Comparison of ENCODE assay signal across 8 cellular contexts in genomic region chr1:161131721-161132409, GRCh38. TPM values are rescaled to one million over a fixed set of nuclear protein-coding genes. Genes with fewer than 3 reads are reported as not detected.
DNase-seq lines count a peak whose midpoint lies in the region; TF ChIP-seq lines count a peak whose summit lies in the region.

No MANE protein-coding gene starts in this region.

- H3K4me3 ChIP-seq in A673 (ENCODE audit: low read depth, low read length, poor library complexity, severe bottlenecking) = peak overlapping the region; percentile 98
- peak overlapping the region; percentile 74 for H3K4me3 ChIP-seq in H7 (ENCODE audit: insufficient read depth, low read depth, low read length)
- H3K4me3 ChIP-seq in WI38 (ENCODE audit: low read depth, low read length) = peak overlapping the region; percentile 69
- H3K4me3 ChIP-seq in right atrium auricular region = peak overlapping the region; percentile 81 to 83
- peak overlapping the region; percentile 58 to 81 (median 74) for H3K4me3 ChIP-seq in skin epidermis

- POLR2A ChIA-PET in A673 (lab: Charles Lee; ENCODE audit: low non-redundant PET) = interaction anchor here (0.5 to 0.7 kb wide), 2 partner anchors 34 to 38 kb away, joined by 5 to 8 read pairs; partner anchors contain the start of gene PPOX

- peaks cover 36% of the 10 kb centered on the region for H3K36me3 ChIP-seq in A673 (ENCODE audit: insufficient read depth, low read length, poor library complexity, severe bottlenecking)
- peaks cover 3% of the 10 kb centered on the region for H3K36me3 ChIP-seq in H7 (replicated peaks; ENCODE audit: control insufficient read depth, insufficient read depth, low read length)
- H3K36me3 ChIP-seq in right atrium auricular region = peaks cover 19% of the 10 kb centered on the region

- DNase-seq in A673 (ENCODE audit: low spot score) (peak; percentile 15), H7 (no peak), right atrium auricular region (ENCODE audit: low spot score) (no peak), DMS79 (lab: John Stamatoyannopoulos, UW) (no peak), SK-N-DZ (ENCODE audit: low spot score) (no peak), foreskin melanocyte (no peak)

- no peaks in the 10 kb centered on the region for H3K27me3 ChIP-seq in A673 (replicated peaks; ENCODE audit: insufficient read depth, low read depth, low read length, poor library complexity)
- no peaks in the 10 kb centered on the region for H3K27me3 ChIP-seq in H7 (ENCODE audit: control insufficient read depth, insufficient read depth, low read length)
- no peaks in the 10 kb centered on the region for H3K27me3 ChIP-seq in right atrium auricular region

- intact Hi-C loops in A673 (cut with micrococcal nuclease; ENCODE audit: unreplicated experiment) = loop anchor here (2.0 kb wide), 2 partner anchors 21 to 87 kb away; partner anchors contain the start of genes UFC1 and USF1

- peaks cover 15% of the 10 kb centered on the region for H3K4me1 ChIP-seq in A673 (ENCODE audit: insufficient read depth, low read length, poor library complexity, severe bottlenecking)
- peaks cover 0 to 37% of the 10 kb centered on the region in 2 donors for H3K4me1 ChIP-seq in right atrium auricular region

- CTCF ChIA-PET in A673 (lab: Charles Lee) = interaction anchor here (0.5 to 1.1 kb wide), 2 partner anchors 16 to 32 kb away, joined by 3 read pairs; no protein-coding TSS in a partner anchor

- no peak for TF ChIP-seq CTCF in A673 (conservative IDR thresholded peaks at IDR 0.05; ENCODE audit: low read depth, low read length)
- no peak for TF ChIP-seq CTCF in WI38 (IDR thresholded peaks at IDR 0.05; ENCODE audit: low read depth, low read length)
- no peak for TF ChIP-seq CTCF in right atrium auricular region (IDR thresholded peaks at IDR 0.05)

- BruUV-seq in A673 (replicated peaks; lab: Mats Ljungman, UMichigan) = no TSS peak

- H3K27ac ChIP-seq in A673 (ENCODE audit: low read depth, low read length, poor library complexity, severe bottlenecking) (peak overlapping the region; percentile 97), right atrium auricular region (peak overlapping the region; percentile 93 to 95), skin epidermis (peak overlapping the region; percentile 90 to 99 (median 97))

- H3K9me3 ChIP-seq in A673 (ENCODE audit: low read depth, low read length, poor library complexity, severe bottlenecking) = no peaks in the 10 kb centered on the region
- H3K9me3 ChIP-seq in right atrium auricular region = no peaks in the 10 kb centered on the region

RNA-seq across cellular contexts. Expression of gene DEDD, which starts 0.6 kb away (rescaled TPM):
- 53.0 and 54.6 TPM in 2 replicates for total RNA-seq in A673 (2021)
- 52.8 and 63.6 TPM in 2 replicates for total RNA-seq in H7 (2014; rRNA removed; shearing (Covaris generic))
- 10 to 100 TPM; 21.8 to 28.9 TPM for total RNA-seq in right atrium auricular region
- 22.1 and 29.9 TPM in 2 replicates for polyA plus RNA-seq in SK-N-DZ (2014; cell fraction: cytosol; rRNA removed)
- polyA plus RNA-seq in SK-N-DZ (2014; cell fraction: nucleus; rRNA removed) = 15.3 and 16.5 TPM in 2 replicates

RNA-seq across cellular contexts. Expression of gene NIT1, which starts 14.0 kb away (rescaled TPM):
- total RNA-seq in A673 (2021) = 29.3 and 40.3 TPM in 2 replicates
- total RNA-seq in H7 (2014; rRNA removed; shearing (Covaris generic)) = 75.9 and 81.5 TPM in 2 replicates
- 10 to 100 TPM; 19.1 to 26.0 TPM for total RNA-seq in right atrium auricular region
- 46.6 and 48.7 TPM in 2 replicates for polyA plus RNA-seq in SK-N-DZ (2014; cell fraction: cytosol; rRNA removed)
- polyA plus RNA-seq in SK-N-DZ (2014; cell fraction: nucleus; rRNA removed) = 70.0 and 87.7 TPM in 2 replicates

RNA-seq across cellular contexts. Expression of gene PFDN2, which starts 14.0 kb away (rescaled TPM):
- 131 and 133 TPM in 2 replicates for total RNA-seq in A673 (2021)
- 46.8 and 60.6 TPM in 2 replicates for total RNA-seq in H7 (2014; rRNA removed; shearing (Covaris generic))
- 10 to 100 TPM; 39.9 to 42.2 TPM for total RNA-seq in right atrium auricular region
- polyA plus RNA-seq in SK-N-DZ (2014; cell fraction: cytosol; rRNA removed) = 99.2 and 137 TPM in 2 replicates
- 53.3 and 65.6 TPM in 2 replicates for polyA plus RNA-seq in SK-N-DZ (2014; cell fraction: nucleus; rRNA removed)

RNA-seq across cellular contexts. Expression of gene UFC1, which starts 21.9 kb away (rescaled TPM):
- total RNA-seq in A673 (2021) (73.6 and 82.7 TPM in 2 replicates), right atrium auricular region (10 to 100 TPM; 53.0 to 77.4 TPM)
- 81.9 and 86.1 TPM in 2 replicates for total RNA-seq in H7 (2014; rRNA removed; shearing (Covaris generic))
- 73.7 and 87.5 TPM in 2 replicates for polyA plus RNA-seq in SK-N-DZ (2014; cell fraction: cytosol; rRNA removed)
- 45.2 and 53.2 TPM in 2 replicates for polyA plus RNA-seq in SK-N-DZ (2014; cell fraction: nucleus; rRNA removed)

RNA-seq across cellular contexts. Expression of gene USP21, which starts 27.4 kb away (rescaled TPM):
- total RNA-seq in A673 (2021) (46.2 and 51.8 TPM in 2 replicates), right atrium auricular region (10 to 100 TPM; 13.5 to 14.4 TPM)
- total RNA-seq in H7 (2014; rRNA removed; shearing (Covaris generic)) = 10.7 and 12.0 TPM in 2 replicates
- 10.5 and 20.0 TPM in 2 replicates for polyA plus RNA-seq in SK-N-DZ (2014; cell fraction: cytosol; rRNA removed)
- polyA plus RNA-seq in SK-N-DZ (2014; cell fraction: nucleus; rRNA removed) = 104 and 163 TPM in 2 replicates
